In the genomic region with DNA sequence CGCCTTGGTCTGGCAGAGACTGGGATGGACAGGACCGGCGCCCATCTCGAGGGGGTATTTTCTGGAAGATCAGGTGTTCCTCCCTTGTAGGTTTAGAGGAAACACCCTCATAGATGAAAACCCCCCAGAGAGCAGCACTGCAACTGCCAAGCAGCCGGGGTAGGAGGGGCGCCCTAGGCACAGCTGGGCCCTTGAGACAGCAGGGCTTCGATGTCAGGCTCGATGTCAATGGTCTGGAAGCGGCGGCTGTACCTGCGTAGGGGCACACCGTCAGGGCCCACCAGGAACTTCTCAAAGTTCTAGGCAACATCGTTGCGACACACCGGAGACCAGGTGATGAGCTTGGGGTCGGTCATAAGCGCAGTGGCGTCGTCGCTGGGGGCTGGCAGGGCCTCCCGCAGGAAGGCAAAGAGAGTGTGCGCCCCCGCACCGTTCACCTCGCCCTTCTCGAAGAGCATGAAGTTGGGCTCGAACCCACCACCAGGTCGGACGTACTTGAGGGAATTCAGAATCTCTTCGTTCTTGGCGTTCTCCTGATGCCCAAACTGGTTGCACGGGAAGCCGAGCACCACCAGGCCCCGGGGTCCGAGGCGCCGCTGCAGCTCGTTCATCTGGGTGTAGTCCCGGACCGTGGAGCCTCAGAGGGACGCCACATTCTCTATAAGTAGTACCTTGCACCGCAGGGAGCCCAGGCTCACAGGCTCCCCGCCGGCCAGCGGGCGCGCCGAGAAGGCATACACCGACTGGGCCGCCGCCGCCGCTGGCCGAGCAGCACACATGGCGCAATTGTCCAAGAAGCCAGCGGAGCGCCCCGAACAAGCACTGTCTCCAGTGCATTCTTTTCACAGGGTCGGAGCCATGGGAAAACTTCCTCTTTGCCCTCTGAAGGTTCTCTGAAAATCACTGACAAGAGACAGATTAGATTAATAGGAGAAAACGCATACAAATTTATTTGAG, we compare ENCODE assay signal across 25 cellular contexts. TPM values are rescaled to one million over a fixed set of nuclear protein-coding genes. Genes with fewer than 3 reads are reported as not detected.
DNase-seq lines count a peak whose midpoint lies in the region; ATAC-seq and TF ChIP-seq lines count a peak whose summit lies in the region.
"Not testable (repeated sequence)": the region's sequence is repeated elsewhere in the genome, so short reads cannot be mapped to it uniquely, and the experiment has no call there.
"Had no signal": no experiment of that assay in that cellular context is flagged by ENCODE, and none has a peak within 500 bp of the region (broad histone marks: within the 10 kb centered on the region; RNA-seq: fewer than 3 reads in every experiment).

No MANE protein-coding gene starts in this region.

- H3K36me3 Mint-ChIP-seq in T-helper 2 cell treated with Interferon-gamma antibody and Interleukin-4, amounts not matched to agents 5 μg/mL and 100 μg/mL, for 36 hours (ENCODE audit: low read depth); effector memory CD8-positive, alpha-beta T cell (ENCODE audit: insufficient read depth); nephron progenitor cell (ENCODE audit: low read depth); stimulated activated memory B cell treated with anti-CD40 and anti-IgM and Interleukin-4, amounts not matched to agents 10 μg/mL and 1 μg/mL and 100 μg/mL, for 72 hours: not testable (repeated sequence)

- TF ChIP-seq CTCF in nephron progenitor cell (IDR thresholded peaks at IDR 0.05), result not testable (repeated sequence)

- not testable (repeated sequence) for H3K27me3 Mint-ChIP-seq in T-helper 2 cell treated with Interferon-gamma antibody and Interleukin-4, amounts not matched to agents 5 μg/mL and 100 μg/mL, for 36 hours (ENCODE audit: low read depth); effector memory CD8-positive, alpha-beta T cell; nephron progenitor cell (ENCODE audit: low read depth, poor library complexity); stimulated activated memory B cell treated with anti-CD40 and anti-IgM and Interleukin-4, amounts not matched to agents 10 μg/mL and 1 μg/mL and 100 μg/mL, for 72 hours

- H3K9me3 ChIP-seq in right cardiac atrium (ENCODE audit: control insufficient read depth, low read length), result not testable (repeated sequence)

- not testable (repeated sequence) for H3K4me1 Mint-ChIP-seq in T-helper 2 cell treated with Interferon-gamma antibody and Interleukin-4, amounts not matched to agents 5 μg/mL and 100 μg/mL, for 36 hours (ENCODE audit: low read depth); effector memory CD8-positive, alpha-beta T cell (ENCODE audit: low read depth in 2 of 2); stimulated activated memory B cell treated with anti-CD40 and anti-IgM and Interleukin-4, amounts not matched to agents 10 μg/mL and 1 μg/mL and 100 μg/mL, for 72 hours
- H3K4me1 Mint-ChIP-seq in nephron progenitor cell, result peaks cover 14% of the 10 kb centered on the region

- H3K4me3 ChIP-seq in right cardiac atrium (ENCODE audit: low read length), result not testable (repeated sequence)

- not testable (repeated sequence) for H3K4me3 Mint-ChIP-seq in T-helper 2 cell treated with Interferon-gamma antibody and Interleukin-4, amounts not matched to agents 5 μg/mL and 100 μg/mL, for 36 hours; effector memory CD8-positive, alpha-beta T cell; nephron progenitor cell; stimulated activated memory B cell treated with anti-CD40 and anti-IgM and Interleukin-4, amounts not matched to agents 10 μg/mL and 1 μg/mL and 100 μg/mL, for 72 hours

- DNase-seq in CD1c-positive myeloid dendritic cell (ENCODE audit: extremely low spot score) (peak; percentile 28), right cardiac atrium (peak in 2 of 3 donors; percentile 33 to 68), nephron progenitor cell (peak; percentile 28)
- peak; percentile 5 for DNase-seq in T-helper 2 cell treated with Interferon-gamma antibody and Interleukin-4, amounts not matched to agents 5 μg/mL and 100 μg/mL, for 36 hours (ENCODE audit: low spot score)
- peak; percentile 52 for DNase-seq in activated CD8-positive, alpha-beta memory T cell treated with anti-CD3 and anti-CD28 coated beads, Interleukin-2, amount 50 U/mL, for 48 hours
- not testable (repeated sequence) for DNase-seq in effector memory CD8-positive, alpha-beta T cell

- intact Hi-C loops in right cardiac atrium (cut with DNase I), result not testable (repeated sequence)

- H3K27ac Mint-ChIP-seq in T-helper 2 cell treated with Interferon-gamma antibody and Interleukin-4, amounts not matched to agents 5 μg/mL and 100 μg/mL, for 36 hours; nephron progenitor cell; stimulated activated memory B cell treated with anti-CD40 and anti-IgM and Interleukin-4, amounts not matched to agents 10 μg/mL and 1 μg/mL and 100 μg/mL, for 72 hours: not testable (repeated sequence)
- H3K27ac Mint-ChIP-seq in effector memory CD8-positive, alpha-beta T cell, result peak overlapping the region in 1 of 2 donors; percentile 17

- not testable (repeated sequence) for H3K9me3 Mint-ChIP-seq in T-helper 2 cell treated with Interferon-gamma antibody and Interleukin-4, amounts not matched to agents 5 μg/mL and 100 μg/mL, for 36 hours; effector memory CD8-positive, alpha-beta T cell; stimulated activated memory B cell treated with anti-CD40 and anti-IgM and Interleukin-4, amounts not matched to agents 10 μg/mL and 1 μg/mL and 100 μg/mL, for 72 hours
- H3K9me3 Mint-ChIP-seq in nephron progenitor cell, result peaks cover 55% of the 10 kb centered on the region

- H3K27me3 ChIP-seq in right cardiac atrium (ENCODE audit: control insufficient read depth, insufficient read depth), result not testable (repeated sequence)

- H3K4me1 ChIP-seq in right cardiac atrium (ENCODE audit: control insufficient read depth, insufficient read depth, low read length), result not testable (repeated sequence)

- not testable (repeated sequence) for H3K27ac ChIP-seq in right cardiac atrium (ENCODE audit: low read length)

- 91% methylated on average over 55 of the region's 60 CpGs for WGBS in right cardiac atrium

- ATAC-seq in HG02642 (IDR thresholded peaks at IDR 0.05; ENCODE audit: poor library complexity, unreplicated experiment) (peak; percentile 50), right cardiac atrium (peak in 1 of 2 donors; percentile 42)
- peak; percentile 53 for ATAC-seq in effector memory CD8-positive, alpha-beta T cell (replicated peaks)
- ATAC-seq in stimulated activated memory B cell treated with anti-CD40 and anti-IgM and Interleukin-4, amounts not matched to agents 10 μg/mL and 1 μg/mL and 100 μg/mL, for 72 hours, result peak; percentile 48

RNA-seq across cellular contexts. Expression of a gene that starts 59.0 kb away (rescaled TPM):
- not detected for total RNA-seq in right cardiac atrium
- polyA plus RNA-seq in right cardiac atrium, result not detected
- total RNA-seq: activated CD4-positive, alpha-beta T cell treated with anti-CD3 and anti-CD28 coated beads, Interleukin-2, amount 10 ng/mL, durations not matched to agents 7 days and 5 days; cardiac muscle cell; CD4-positive, CD25-positive, alpha-beta regulatory T cell; colonic mucosa; esophagus mucosa; frontal cortex; GM23248; HT1080; left lobe of liver; myocyte; osteoblast; renal cortical epithelial cell; smooth muscle cell; T-helper 1 cell treated with Interleukin-12 subunit alpha and Interleukin-12 subunit beta and Interleukin-4 antibody, amounts not matched to agents 30 ng/mL and 1 ng/mL, for 36 hours; temporal lobe; uterus had no signal
- polyA plus RNA-seq: cardiac muscle cell; CD4-positive, CD25-positive, alpha-beta regulatory T cell; GM23248; immature natural killer cell; smooth muscle cell had no signal
